Comparison of ENCODE assay signal across 16 cellular contexts in genomic region chr1:91689586-91690481, GRCh38.
DNase-seq lines count a peak whose midpoint lies in the region; ATAC-seq and TF ChIP-seq lines count a peak whose summit lies in the region.
"Had no signal": no experiment of that assay in that cellular context is flagged by ENCODE, and none has a peak within 500 bp of the region (broad histone marks: within the 10 kb centered on the region; RNA-seq: fewer than 3 reads in every experiment).

No MANE protein-coding gene starts in this region.

- no TSS peak for BruUV-seq in MCF 10A (replicated peaks; lab: Mats Ljungman, UMichigan)

- intact Hi-C loops in breast epithelium (cut with DNase I; ENCODE audit: low total_unique reads), result no loop called here
- intact Hi-C loops in MCF 10A (cut with micrococcal nuclease), result no loop called here
- intact Hi-C loops in upper lobe of right lung (cut with DNase I), result no loop called here
- intact Hi-C loops in activated naive CD4-positive, alpha-beta T cell treated with anti-CD3 and anti-CD28 coated beads for 36 hours (cut with micrococcal nuclease), result no loop called here

- no peaks in the 10 kb centered on the region for H3K36me3 ChIP-seq in breast epithelium
- peaks cover 0 to 58% of the 10 kb centered on the region in 2 donors for H3K36me3 ChIP-seq in gastroesophageal sphincter
- H3K36me3 ChIP-seq in mucosa of rectum (ENCODE audit: control insufficient read depth in 2 of 2, insufficient read depth in 2 of 2, low read length in 2 of 2), result peaks cover 0 to 2% of the 10 kb centered on the region in 2 donors
- H3K36me3 ChIP-seq in upper lobe of right lung, result peaks cover 3% of the 10 kb centered on the region
- no peaks in the 10 kb centered on the region for H3K36me3 ChIP-seq in BE2C

- H3K27me3 Mint-ChIP-seq in MCF 10A (ENCODE audit: insufficient read depth, unreplicated experiment), result no peaks in the 10 kb centered on the region
- H3K27me3 Mint-ChIP-seq in activated naive CD4-positive, alpha-beta T cell treated with anti-CD3 and anti-CD28 coated beads for 36 hours (ENCODE audit: low read depth), result no peaks in the 10 kb centered on the region
- H3K27me3 Mint-ChIP-seq: activated naive CD8-positive, alpha-beta T cell treated with anti-CD3 and anti-CD28 coated beads, Interleukin-2, amount 50 U/mL, for 24 hours had no signal

- H3K4me1 Mint-ChIP-seq in MCF 10A (ENCODE audit: insufficient read depth, unreplicated experiment), result peaks cover 6% of the 10 kb centered on the region
- peaks cover 9% of the 10 kb centered on the region for H3K4me1 Mint-ChIP-seq in activated naive CD4-positive, alpha-beta T cell treated with anti-CD3 and anti-CD28 coated beads for 36 hours (ENCODE audit: low read depth)

- H3K4me3 Mint-ChIP-seq in MCF 10A (ENCODE audit: unreplicated experiment), result no peak overlapping the region
- H3K4me3 Mint-ChIP-seq in activated naive CD4-positive, alpha-beta T cell treated with anti-CD3 and anti-CD28 coated beads for 36 hours, result no peak overlapping the region
- H3K4me3 Mint-ChIP-seq: activated naive CD8-positive, alpha-beta T cell treated with anti-CD3 and anti-CD28 coated beads, Interleukin-2, amount 50 U/mL, for 24 hours; stimulated activated effector memory CD8-positive, alpha-beta T cell treated with anti-CD3 and anti-CD28 coated beads, Interleukin-12 subunit alpha, Interleukin-12 subunit beta, amount 100 ng/mL, for 72 hours had no signal

- H3K27me3 ChIP-seq in breast epithelium (no peaks in the 10 kb centered on the region), gastroesophageal sphincter (no peaks in the 10 kb centered on the region), mucosa of rectum (ENCODE audit: control insufficient read depth in 2 of 2, insufficient read depth in 2 of 2, low read length in 2 of 2) (no peaks in the 10 kb centered on the region), upper lobe of right lung (no peaks in the 10 kb centered on the region), BE2C (no peaks in the 10 kb centered on the region)
- H3K27me3 ChIP-seq: foreskin keratinocyte had no signal

- WGBS in gastroesophageal sphincter (ENCODE audit: low coverage in 1 of 2), 2 donors, result 64 to 75% methylated on average over 9 to 11 of the region's 12 CpGs

- H3K4me1 ChIP-seq in breast epithelium (no peaks in the 10 kb centered on the region), gastroesophageal sphincter (peaks cover 19 to 85% (median 24%) of the 10 kb centered on the region in 3 donors), mucosa of rectum (ENCODE audit: control insufficient read depth in 2 of 2, insufficient read depth in 2 of 2, low read length in 2 of 2) (peaks cover 16 to 17% of the 10 kb centered on the region in 2 donors), upper lobe of right lung (peaks cover 45% of the 10 kb centered on the region), BE2C (no peaks in the 10 kb centered on the region; the same call in 1 of the 2 replicates)
- H3K4me1 ChIP-seq: foreskin keratinocyte had no signal

- H3K27ac ChIP-seq in breast epithelium, result peak overlapping the region; percentile 24 to 64
- H3K27ac ChIP-seq in gastroesophageal sphincter, result peak overlapping the region in 3 of 4 donors; percentile 41 to 55 (median 50)
- peak overlapping the region; percentile 66 to 68 for H3K27ac ChIP-seq in mucosa of rectum (ENCODE audit: low read depth in 2 of 2, low read length in 2 of 2)
- H3K27ac ChIP-seq in upper lobe of right lung, result peak overlapping the region; percentile 37
- H3K27ac ChIP-seq: foreskin keratinocyte, PC-9 had no signal

- H3K9me3 ChIP-seq in breast epithelium (no peaks in the 10 kb centered on the region), gastroesophageal sphincter (no peaks in the 10 kb centered on the region), mucosa of rectum (ENCODE audit: control insufficient read depth in 2 of 2, low read length in 2 of 2) (no peaks in the 10 kb centered on the region), upper lobe of right lung (no peaks in the 10 kb centered on the region), BE2C (no peaks in the 10 kb centered on the region)

- H3K9ac ChIP-seq in mucosa of rectum (ENCODE audit: low read depth in 1 of 2, low read length in 2 of 2), result peak overlapping the region in 1 of 2 donors; percentile 41

- peaks cover 72% of the 10 kb centered on the region for H3K36me3 Mint-ChIP-seq in MCF 10A (ENCODE audit: insufficient read depth, unreplicated experiment)
- H3K36me3 Mint-ChIP-seq in activated naive CD4-positive, alpha-beta T cell treated with anti-CD3 and anti-CD28 coated beads for 36 hours (ENCODE audit: low read depth), result peaks cover 11% of the 10 kb centered on the region

- no peak overlapping the region for H3K27ac Mint-ChIP-seq in MCF 10A (ENCODE audit: low read depth, unreplicated experiment)
- no peak overlapping the region for H3K27ac Mint-ChIP-seq in activated naive CD4-positive, alpha-beta T cell treated with anti-CD3 and anti-CD28 coated beads for 36 hours
- H3K27ac Mint-ChIP-seq: activated naive CD8-positive, alpha-beta T cell treated with anti-CD3 and anti-CD28 coated beads, Interleukin-2, amount 50 U/mL, for 24 hours; stimulated activated effector memory CD8-positive, alpha-beta T cell treated with anti-CD3 and anti-CD28 coated beads, Interleukin-12 subunit alpha, Interleukin-12 subunit beta, amount 100 ng/mL, for 72 hours had no signal

- POLR2A ChIA-PET in MCF 10A (lab: Yijun Ruan, JAX), result interaction anchor here (0.7 kb wide), 1 partner anchor 77 kb away, joined by 5 read pairs; no protein-coding TSS in a partner anchor

- H3K4me3 ChIP-seq in breast epithelium (no peak overlapping the region), gastroesophageal sphincter (no peak overlapping the region), mucosa of rectum (ENCODE audit: low read length in 2 of 2) (peak overlapping the region; percentile 19 to 42), upper lobe of right lung (peak overlapping the region; percentile 4), BE2C (ENCODE audit: low read depth, low read length) (no peak overlapping the region)
- H3K4me3 ChIP-seq: K562, PC-9 had no signal

- ATAC-seq in gastroesophageal sphincter (no peak), upper lobe of right lung (no peak)
- ATAC-seq: activated naive CD8-positive, alpha-beta T cell treated with anti-CD3 and anti-CD28 coated beads, Interleukin-2, amount 50 U/mL, for 24 hours; foreskin keratinocyte; K562; stimulated activated effector memory CD8-positive, alpha-beta T cell treated with anti-CD3 and anti-CD28 coated beads, Interleukin-12 subunit alpha, Interleukin-12 subunit beta, amount 100 ng/mL, for 72 hours had no signal

- no peak for TF ChIP-seq EP300 in gastroesophageal sphincter (IDR thresholded peaks at IDR 0.05)

- CTCF ChIA-PET in MCF 10A (lab: Yijun Ruan, JAX), result interaction anchor here (0.5 to 1.3 kb wide), 3 partner anchors 160 to 1740 kb away, joined by 3 read pairs; no protein-coding TSS in a partner anchor
- CTCF ChIA-PET in activated naive CD4-positive, alpha-beta T cell treated with anti-CD3 and anti-CD28 coated beads for 36 hours (lab: Charles Lee), result interaction anchor here (0.6 kb wide), 1 partner anchor 212 kb away, joined by 3 read pairs; no protein-coding TSS in a partner anchor

- DNase-seq in breast epithelium (ENCODE audit: low spot score in 2 of 2) (no peak), MCF 10A (ENCODE audit: unreplicated experiment) (no peak), upper lobe of right lung (no peak), NCI-H2171 (lab: John Stamatoyannopoulos, UW) (no peak), BE2C (no peak)
- DNase-seq in activated naive CD4-positive, alpha-beta T cell treated with anti-CD3 and anti-CD28 coated beads for 36 hours, result no peak
- DNase-seq: activated naive CD8-positive, alpha-beta T cell treated with anti-CD3 and anti-CD28 coated beads, Interleukin-2, amount 50 U/mL, for 24 hours; foreskin keratinocyte; NCI-H524 treated with DMSO at 0.1 percent for 48 hours; PC-9; stimulated activated CD4-positive, alpha-beta T cell treated with anti-CD3 and anti-CD28 coated beads, Interleukin-4, amount 100 ng/mL, for 4 hours; SW 1271 had no signal

- no peak for TF ChIP-seq CTCF in breast epithelium (IDR thresholded peaks at IDR 0.05)
- TF ChIP-seq CTCF in MCF 10A (IDR thresholded peaks at IDR 0.05; ENCODE audit: unreplicated experiment), result no peak
- no peak for TF ChIP-seq CTCF in gastroesophageal sphincter (IDR thresholded peaks at IDR 0.05)
- TF ChIP-seq CTCF in upper lobe of right lung (IDR thresholded peaks at IDR 0.05), result no peak
- TF ChIP-seq CTCF in BE2C (IDR thresholded peaks at IDR 0.05; ENCODE audit: low read depth, low read length), result no peak

- H3K9me3 Mint-ChIP-seq in MCF 10A (ENCODE audit: unreplicated experiment), result no peaks in the 10 kb centered on the region
- no peaks in the 10 kb centered on the region for H3K9me3 Mint-ChIP-seq in activated naive CD4-positive, alpha-beta T cell treated with anti-CD3 and anti-CD28 coated beads for 36 hours
- H3K9me3 Mint-ChIP-seq: activated naive CD8-positive, alpha-beta T cell treated with anti-CD3 and anti-CD28 coated beads, Interleukin-2, amount 50 U/mL, for 24 hours; stimulated activated effector memory CD8-positive, alpha-beta T cell treated with anti-CD3 and anti-CD28 coated beads, Interleukin-12 subunit alpha, Interleukin-12 subunit beta, amount 100 ng/mL, for 72 hours had no signal

- TF ChIP-seq POLR2A in breast epithelium (IDR thresholded peaks at IDR 0.05) (no peak), gastroesophageal sphincter (IDR thresholded peaks at IDR 0.05) (no peak)

Comparison
In these comparisons a context has a peak if more than half of its experiments do, and no peak if none do; other contexts are left out.
1. H3K4me3 ChIP-seq: peak in mucosa of rectum (2 of 2) and upper lobe of right lung (single experiment); none in breast epithelium (0 of 3), gastroesophageal sphincter (0 of 2) and BE2C (single experiment).
2. Peak in every context shown above with its lines, with median percentiles within 50 percentile points of each other: H3K27ac ChIP-seq.